In the genomic region with DNA sequence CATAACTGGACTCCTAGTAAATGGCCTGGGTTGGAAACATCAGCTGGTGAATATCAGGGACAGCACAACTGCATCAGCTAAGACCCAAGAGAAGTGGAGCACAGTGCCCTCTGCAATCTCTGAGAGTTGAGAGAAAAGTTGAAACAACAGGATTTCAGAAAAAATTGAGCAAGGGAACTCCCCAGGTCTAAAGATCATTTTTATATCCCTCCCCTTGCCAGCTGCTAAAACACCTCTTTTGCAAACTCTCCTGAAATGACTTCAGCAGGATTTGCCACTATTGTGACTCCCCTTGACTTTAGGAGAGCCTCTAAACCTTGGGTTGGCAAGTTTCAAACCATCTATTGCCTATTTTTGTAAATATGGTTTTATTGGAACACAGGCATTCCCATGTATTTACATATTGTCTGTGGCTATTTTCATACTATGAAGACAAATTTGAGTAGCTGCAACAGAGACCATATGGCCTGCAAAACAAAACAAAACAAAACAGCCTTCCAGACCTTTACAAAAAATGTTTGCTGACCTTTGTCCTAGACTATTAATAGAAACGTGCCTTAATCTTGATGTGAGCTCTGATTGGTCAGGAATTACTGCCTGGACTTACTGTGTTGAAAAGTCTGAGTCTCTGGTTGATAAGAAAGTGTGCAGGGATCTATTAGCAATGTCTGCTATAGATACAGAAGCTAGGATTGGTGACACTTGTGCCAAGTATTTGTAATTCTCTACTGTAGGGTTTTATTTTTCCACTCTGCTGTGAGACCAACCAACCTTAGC, we compare ENCODE assay signal across 2 cellular contexts.
TF ChIP-seq lines count a peak whose summit lies in the region.

No MANE protein-coding gene starts in this region.

TF ChIP-seq in liver, 16 proteins besides CTCF, POLR2A, EP300 and RAD21 (continued from another document):
- TF ChIP-seq, protein P1, sequence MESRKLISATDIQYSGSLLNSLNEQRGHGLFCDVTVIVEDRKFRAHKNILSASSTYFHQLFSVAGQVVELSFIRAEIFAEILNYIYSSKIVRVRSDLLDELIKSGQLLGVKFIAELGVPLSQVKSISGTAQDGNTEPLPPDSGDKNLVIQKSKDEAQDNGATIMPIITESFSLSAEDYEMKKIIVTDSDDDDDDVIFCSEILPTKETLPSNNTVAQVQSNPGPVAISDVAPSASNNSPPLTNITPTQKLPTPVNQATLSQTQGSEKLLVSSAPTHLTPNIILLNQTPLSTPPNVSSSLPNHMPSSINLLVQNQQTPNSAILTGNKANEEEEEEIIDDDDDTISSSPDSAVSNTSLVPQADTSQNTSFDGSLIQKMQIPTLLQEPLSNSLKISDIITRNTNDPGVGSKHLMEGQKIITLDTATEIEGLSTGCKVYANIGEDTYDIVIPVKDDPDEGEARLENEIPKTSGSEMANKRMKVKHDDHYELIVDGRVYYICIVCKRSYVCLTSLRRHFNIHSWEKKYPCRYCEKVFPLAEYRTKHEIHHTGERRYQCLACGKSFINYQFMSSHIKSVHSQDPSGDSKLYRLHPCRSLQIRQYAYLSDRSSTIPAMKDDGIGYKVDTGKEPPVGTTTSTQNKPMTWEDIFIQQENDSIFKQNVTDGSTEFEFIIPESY (IDR thresholded peaks at IDR 0.05), result no peak
- TF ChIP-seq TAF1 (conservative IDR thresholded peaks at IDR 0.05) (no peak), NR2F2 (IDR thresholded peaks at IDR 0.05) (no peak), YY1 (IDR thresholded peaks at IDR 0.05) (peak; percentile 19), FOXA2 (IDR thresholded peaks at IDR 0.05) (no peak), GABPA (IDR thresholded peaks at IDR 0.05 in 1 of 2, conservative IDR thresholded peaks at IDR 0.05 in 1 of 2) (no peak), RXRA (IDR thresholded peaks at IDR 0.05) (peak in 1 of 2 donors; percentile 4), JUND (IDR thresholded peaks at IDR 0.05) (no peak), HNF4A (conservative IDR thresholded peaks at IDR 0.05) (peak; percentile 50 to 75), EGR1 (IDR thresholded peaks at IDR 0.05; ENCODE audit: low read depth in 2 of 2) (no peak), SP1 (IDR thresholded peaks at IDR 0.05) (peak; percentile 44), FOXA1 (IDR thresholded peaks at IDR 0.05) (no peak)
- TF ChIP-seq, protein P2, sequence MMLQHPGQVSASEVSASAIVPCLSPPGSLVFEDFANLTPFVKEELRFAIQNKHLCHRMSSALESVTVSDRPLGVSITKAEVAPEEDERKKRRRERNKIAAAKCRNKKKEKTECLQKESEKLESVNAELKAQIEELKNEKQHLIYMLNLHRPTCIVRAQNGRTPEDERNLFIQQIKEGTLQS (IDR thresholded peaks at IDR 0.05), result no peak
- TF ChIP-seq, protein P3, sequence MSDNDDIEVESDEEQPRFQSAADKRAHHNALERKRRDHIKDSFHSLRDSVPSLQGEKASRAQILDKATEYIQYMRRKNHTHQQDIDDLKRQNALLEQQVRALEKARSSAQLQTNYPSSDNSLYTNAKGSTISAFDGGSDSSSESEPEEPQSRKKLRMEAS (IDR thresholded peaks at IDR 0.05), result no peak

TF ChIP-seq in SK-N-SH, 30 proteins besides CTCF, POLR2A, EP300 and RAD21 (continued from another document):
- TF ChIP-seq, protein P3 (IDR thresholded peaks at IDR 0.05; ENCODE audit: low read depth), result no peak
- no peak for TF ChIP-seq RFX5 (IDR thresholded peaks at IDR 0.05; ENCODE audit: low read length)
- TF ChIP-seq CHD2 (IDR thresholded peaks at IDR 0.05; ENCODE audit: low read length, partially characterized antibody), result no peak
- TF ChIP-seq, protein P4, sequence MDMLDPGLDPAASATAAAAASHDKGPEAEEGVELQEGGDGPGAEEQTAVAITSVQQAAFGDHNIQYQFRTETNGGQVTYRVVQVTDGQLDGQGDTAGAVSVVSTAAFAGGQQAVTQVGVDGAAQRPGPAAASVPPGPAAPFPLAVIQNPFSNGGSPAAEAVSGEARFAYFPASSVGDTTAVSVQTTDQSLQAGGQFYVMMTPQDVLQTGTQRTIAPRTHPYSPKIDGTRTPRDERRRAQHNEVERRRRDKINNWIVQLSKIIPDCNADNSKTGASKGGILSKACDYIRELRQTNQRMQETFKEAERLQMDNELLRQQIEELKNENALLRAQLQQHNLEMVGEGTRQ (IDR thresholded peaks at IDR 0.05; ENCODE audit: borderline replicate concordance, low read depth, low read length), result no peak
- TF ChIP-seq TEAD4 (IDR thresholded peaks at IDR 0.05; ENCODE audit: borderline replicate concordance, insufficient read depth), result no peak
- no peak for TF ChIP-seq EZH2phosphoT487 (IDR thresholded peaks at IDR 0.05; ENCODE audit: borderline replicate concordance, low read depth)
- TF ChIP-seq, protein P5, sequence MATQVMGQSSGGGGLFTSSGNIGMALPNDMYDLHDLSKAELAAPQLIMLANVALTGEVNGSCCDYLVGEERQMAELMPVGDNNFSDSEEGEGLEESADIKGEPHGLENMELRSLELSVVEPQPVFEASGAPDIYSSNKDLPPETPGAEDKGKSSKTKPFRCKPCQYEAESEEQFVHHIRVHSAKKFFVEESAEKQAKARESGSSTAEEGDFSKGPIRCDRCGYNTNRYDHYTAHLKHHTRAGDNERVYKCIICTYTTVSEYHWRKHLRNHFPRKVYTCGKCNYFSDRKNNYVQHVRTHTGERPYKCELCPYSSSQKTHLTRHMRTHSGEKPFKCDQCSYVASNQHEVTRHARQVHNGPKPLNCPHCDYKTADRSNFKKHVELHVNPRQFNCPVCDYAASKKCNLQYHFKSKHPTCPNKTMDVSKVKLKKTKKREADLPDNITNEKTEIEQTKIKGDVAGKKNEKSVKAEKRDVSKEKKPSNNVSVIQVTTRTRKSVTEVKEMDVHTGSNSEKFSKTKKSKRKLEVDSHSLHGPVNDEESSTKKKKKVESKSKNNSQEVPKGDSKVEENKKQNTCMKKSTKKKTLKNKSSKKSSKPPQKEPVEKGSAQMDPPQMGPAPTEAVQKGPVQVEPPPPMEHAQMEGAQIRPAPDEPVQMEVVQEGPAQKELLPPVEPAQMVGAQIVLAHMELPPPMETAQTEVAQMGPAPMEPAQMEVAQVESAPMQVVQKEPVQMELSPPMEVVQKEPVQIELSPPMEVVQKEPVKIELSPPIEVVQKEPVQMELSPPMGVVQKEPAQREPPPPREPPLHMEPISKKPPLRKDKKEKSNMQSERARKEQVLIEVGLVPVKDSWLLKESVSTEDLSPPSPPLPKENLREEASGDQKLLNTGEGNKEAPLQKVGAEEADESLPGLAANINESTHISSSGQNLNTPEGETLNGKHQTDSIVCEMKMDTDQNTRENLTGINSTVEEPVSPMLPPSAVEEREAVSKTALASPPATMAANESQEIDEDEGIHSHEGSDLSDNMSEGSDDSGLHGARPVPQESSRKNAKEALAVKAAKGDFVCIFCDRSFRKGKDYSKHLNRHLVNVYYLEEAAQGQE (IDR thresholded peaks at IDR 0.05; ENCODE audit: low read depth, low read length), result no peak
- no peak for TF ChIP-seq FOSL2 (IDR thresholded peaks at IDR 0.05; ENCODE audit: borderline replicate concordance, low read depth)
- no peak for TF ChIP-seq SIN3A (IDR thresholded peaks at IDR 0.05; ENCODE audit: borderline replicate concordance, low read depth, low read length)
- TF ChIP-seq, protein P6, sequence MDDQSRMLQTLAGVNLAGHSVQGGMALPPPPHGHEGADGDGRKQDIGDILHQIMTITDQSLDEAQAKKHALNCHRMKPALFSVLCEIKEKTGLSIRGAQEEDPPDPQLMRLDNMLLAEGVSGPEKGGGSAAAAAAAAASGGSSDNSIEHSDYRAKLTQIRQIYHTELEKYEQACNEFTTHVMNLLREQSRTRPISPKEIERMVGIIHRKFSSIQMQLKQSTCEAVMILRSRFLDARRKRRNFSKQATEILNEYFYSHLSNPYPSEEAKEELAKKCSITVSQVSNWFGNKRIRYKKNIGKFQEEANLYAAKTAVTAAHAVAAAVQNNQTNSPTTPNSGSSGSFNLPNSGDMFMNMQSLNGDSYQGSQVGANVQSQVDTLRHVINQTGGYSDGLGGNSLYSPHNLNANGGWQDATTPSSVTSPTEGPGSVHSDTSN (IDR thresholded peaks at IDR 0.05), result no peak
